Comparison of ENCODE assay signal across 9 cellular contexts in the genomic region with DNA sequence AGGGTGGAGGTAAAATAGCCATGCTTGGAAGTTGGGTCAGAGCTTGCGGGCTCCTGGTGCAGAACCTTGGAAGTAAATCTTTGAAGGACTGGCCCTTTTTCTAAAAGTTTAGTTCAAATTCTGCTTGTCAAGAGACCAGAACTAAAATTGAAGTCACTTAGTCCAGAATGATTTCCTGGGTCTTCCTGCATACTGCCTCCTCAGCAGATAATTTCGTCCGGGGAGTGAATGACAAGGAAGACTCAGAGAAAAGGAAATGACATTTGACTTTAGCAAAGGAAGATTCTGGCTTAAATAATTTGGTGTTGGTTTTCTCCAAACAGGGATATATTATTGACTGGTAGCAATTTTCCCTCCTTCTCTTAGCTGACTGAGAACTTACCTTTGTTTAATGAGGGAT. TPM values are rescaled to one million over a fixed set of nuclear protein-coding genes. Genes with fewer than 3 reads are reported as not detected.
A peak's percentile ranks its signal among the peaks of the same experiment; 100 is the strongest.
DNase-seq lines count a peak whose midpoint lies in the region; ATAC-seq and TF ChIP-seq lines count a peak whose summit lies in the region.
"Had no signal": no experiment of that assay in that cellular context is flagged by ENCODE, and none has a peak within 500 bp of the region (broad histone marks: within the 10 kb centered on the region; RNA-seq: fewer than 3 reads in every experiment).

No MANE protein-coding gene starts in this region.

- H3K36me3 ChIP-seq in heart left ventricle = peaks cover 0 to 19% (median 0%) of the 10 kb centered on the region in 9 donors
- H3K36me3 ChIP-seq in lower lobe of right lung = no peaks in the 10 kb centered on the region
- H3K36me3 ChIP-seq in upper lobe of left lung = peaks cover 0 to 5% (median 0%) of the 10 kb centered on the region in 4 donors

- TF ChIP-seq EP300 in upper lobe of left lung (IDR thresholded peaks at IDR 0.05) = no peak

- TF ChIP-seq CTCF in heart left ventricle (IDR thresholded peaks at IDR 0.05) = no peak
- TF ChIP-seq CTCF in astrocyte of the spinal cord (IDR thresholded peaks at IDR 0.05; ENCODE audit: low read depth, low read length) = no peak
- no peak for TF ChIP-seq CTCF in lower lobe of right lung (IDR thresholded peaks at IDR 0.05)
- TF ChIP-seq CTCF in upper lobe of left lung (IDR thresholded peaks at IDR 0.05) = no peak

- ATAC-seq in heart left ventricle (no peak), Right ventricle myocardium superior (ENCODE audit: poor library complexity) (no peak), lower lobe of right lung (no peak), upper lobe of left lung (ENCODE audit: low FRiP score in 2 of 2) (no peak), GM18519 (IDR thresholded peaks at IDR 0.05; ENCODE audit: low FRiP score, unreplicated experiment) (no peak)

- in situ Hi-C loops in astrocyte of the spinal cord (cut with HindIII; ENCODE audit: low sequenced_read_pairs) = no loop called here

- no peaks in the 10 kb centered on the region for H3K27me3 ChIP-seq in heart left ventricle
- H3K27me3 ChIP-seq in lower lobe of right lung (ENCODE audit: low read depth) = no peaks in the 10 kb centered on the region
- H3K27me3 ChIP-seq in upper lobe of left lung = no peaks in the 10 kb centered on the region

- H3K4me1 ChIP-seq in heart left ventricle (peaks cover 0 to 57% (median 18%) of the 10 kb centered on the region in 12 donors), lower lobe of right lung (peaks cover 44% of the 10 kb centered on the region), upper lobe of left lung (peaks cover 23 to 46% (median 43%) of the 10 kb centered on the region in 4 donors)

- TF ChIP-seq POLR2A in heart left ventricle (IDR thresholded peaks at IDR 0.05) = no peak
- TF ChIP-seq POLR2A in upper lobe of left lung (IDR thresholded peaks at IDR 0.05) = no peak

- 54 to 65% (median 61%) methylated on average over 3 of the region's 3 CpGs for WGBS in heart left ventricle, 4 donors
- 66 to 70% methylated on average over 3 of the region's 3 CpGs for WGBS in upper lobe of left lung, 2 donors

- intact Hi-C loops in heart left ventricle (cut with DNase I) = loop anchor here in 1 of 10 donors (2.0 kb wide), 1 partner anchor 96 kb away; a partner anchor contains a TSS
- intact Hi-C loops in Right ventricle myocardium superior (cut with DNase I) = no loop called here
- intact Hi-C loops in lower lobe of right lung (cut with DNase I) = no loop called here

- H3K27ac ChIP-seq in heart left ventricle = peak overlapping the region in 1 of 12 donors; percentile 99
- H3K27ac ChIP-seq in lower lobe of right lung = no peak overlapping the region
- H3K27ac ChIP-seq in upper lobe of left lung = peak overlapping the region in 2 of 4 donors; percentile 95 to 99

- H3K4me3 ChIP-seq in heart left ventricle (peak overlapping the region in 11 of 12 donors; percentile 74 to 98 (median 82)), astrocyte of the spinal cord (ENCODE audit: low read depth, low read length) (peak overlapping the region; percentile 87), lower lobe of right lung (peak overlapping the region; percentile 97), upper lobe of left lung (peak overlapping the region in 3 of 4 donors; percentile 78 to 96 (median 79))

- DNase-seq in heart left ventricle (no peak), Right ventricle myocardium superior (no peak), astrocyte of the spinal cord (ENCODE audit: low read depth, low spot score) (no peak), lower lobe of right lung (no peak), upper lobe of left lung (no peak), H4 (ENCODE audit: low spot score) (no peak)
- DNase-seq in stimulated activated CD4-positive, alpha-beta T cell treated with anti-CD3 and anti-CD28 coated beads, Interleukin-2, amount 100 ng/mL, for 48 hours = no peak
- DNase-seq: GDM1 had no signal

- H3K9me3 ChIP-seq in heart left ventricle (no peaks in the 10 kb centered on the region), lower lobe of right lung (no peaks in the 10 kb centered on the region), upper lobe of left lung (no peaks in the 10 kb centered on the region)

RNA-seq across cellular contexts. Expression of a gene that starts 1.2 kb away (rescaled TPM):
- total RNA-seq in heart left ventricle (10 to 100 TPM; 25.6 to 37.9 (median 30.0) TPM), Right ventricle myocardium superior (23.0 TPM), lower lobe of right lung (49.7 TPM), upper lobe of left lung (10 to 100 TPM; 26.7 to 48.0 (median 37.1) TPM)
- polyA plus RNA-seq in heart left ventricle = 10 to 100 TPM; 15.7 to 23.5 TPM
- total RNA-seq in H4 (2014; rRNA removed; shearing (Covaris generic)) = 30.5 and 39.7 TPM in 2 replicates

RNA-seq across cellular contexts. Expression of a gene that starts 58.7 kb away (rescaled TPM):
- total RNA-seq in heart left ventricle (10 to 100 TPM in 2 of 9 donors, 1 to 10 TPM in 7; 2.0 to 52.0 (median 4.5) TPM), Right ventricle myocardium superior (4.9 TPM), lower lobe of right lung (99.9 TPM), upper lobe of left lung (10 to 100 TPM; 27.7 to 93.9 (median 69.1) TPM)
- 1 to 10 TPM; 1.4 to 3.7 TPM for polyA plus RNA-seq in heart left ventricle
- total RNA-seq in H4 (2014; rRNA removed; shearing (Covaris generic)) = not detected in 2 replicates
